In genomic region chr19:46291829-46292228, GRCh38 we compare ENCODE assay signal across 2 cellular contexts.
TF ChIP-seq lines count a peak whose summit lies in the region.

No MANE protein-coding gene starts in this region.

TF ChIP-seq in HEK293, 187 proteins besides CTCF, POLR2A, EP300 and RAD21:
- no peak for TF ChIP-seq ZNF624 (tag by site-specific recombination; IDR thresholded peaks at IDR 0.05)
- peak; percentile 100 for TF ChIP-seq ZNF366 (tag by site-specific recombination; conservative IDR thresholded peaks at IDR 0.05)
- TF ChIP-seq OVOL3 (tag by site-specific recombination; IDR thresholded peaks at IDR 0.05), result no peak
- TF ChIP-seq ZNF302 (tag by site-specific recombination; IDR thresholded peaks at IDR 0.05; ENCODE audit: low read depth), result peak; percentile 41; the same call in 1 of the 2 replicates
- no peak for TF ChIP-seq ZNF473 (tag by site-specific recombination; IDR thresholded peaks at IDR 0.05)
- TF ChIP-seq ZNF354C (tag by site-specific recombination; IDR thresholded peaks at IDR 0.05; ENCODE audit: borderline replicate concordance, low read depth), result no peak
- TF ChIP-seq ZBTB17 (tag by site-specific recombination; IDR thresholded peaks at IDR 0.05), result peak; percentile 97
- no peak for TF ChIP-seq ZFHX2 (tag by site-specific recombination; conservative IDR thresholded peaks at IDR 0.05)
- 0 out of 2 replicates have a peak, but pooled peaks have one; percentile 16 for TF ChIP-seq ZNF777 (tag by site-specific recombination; IDR thresholded peaks at IDR 0.05; ENCODE audit: borderline replicate concordance)
- TF ChIP-seq ZFP3 (tag by site-specific recombination; IDR thresholded peaks at IDR 0.05; ENCODE audit: low read depth), result no peak
- 0 out of 2 replicates have a peak, but pooled peaks have one; percentile 36 for TF ChIP-seq ZNF621 (tag by site-specific recombination; IDR thresholded peaks at IDR 0.05)
- 0 out of 2 replicates have a peak, but pooled peaks have one; percentile 64 for TF ChIP-seq ZNF747 (tag by site-specific recombination; IDR thresholded peaks at IDR 0.05)
- TF ChIP-seq ZNF654 (tag by site-specific recombination; IDR thresholded peaks at IDR 0.05; ENCODE audit: low read depth), result no peak

TF ChIP-seq in K562, 482 proteins besides CTCF, POLR2A, EP300 and RAD21:
- no peak for TF ChIP-seq HCFC1 (IDR thresholded peaks at IDR 0.05; ENCODE audit: low read depth, low read length)
- no peak for TF ChIP-seq ZFX (CRISPR knock-in tag; IDR thresholded peaks at IDR 0.05)
- no peak for TF ChIP-seq GTF2E2 (tag; IDR thresholded peaks at IDR 0.05)
- TF ChIP-seq FOXM1 (IDR thresholded peaks at IDR 0.05; ENCODE audit: low read depth), result no peak
- no peak for TF ChIP-seq FOXM1 (CRISPR knock-in tag; IDR thresholded peaks at IDR 0.05; ENCODE audit: low read depth)
- TF ChIP-seq CCNT2 (IDR thresholded peaks at IDR 0.05; ENCODE audit: borderline replicate concordance, extremely low read depth, insufficient read length, low read depth, low read length), result no peak
- TF ChIP-seq RNF2 (IDR thresholded peaks at IDR 0.05), result no peak
- TF ChIP-seq ZNF24 (IDR thresholded peaks at IDR 0.05), result no peak
- 0 out of 2 replicates have a peak, but pooled peaks have one; percentile 54 for TF ChIP-seq HBP1 (CRISPR knock-in tag; IDR thresholded peaks at IDR 0.05)
- TF ChIP-seq RHOXF2B (CRISPR knock-in tag; conservative IDR thresholded peaks at IDR 0.05), result no peak
- no peak for TF ChIP-seq ID3 (CRISPR knock-in tag; IDR thresholded peaks at IDR 0.05)
- TF ChIP-seq ID3 (tag; IDR thresholded peaks at IDR 0.05), result no peak
- TF ChIP-seq KDM4B (IDR thresholded peaks at IDR 0.05; ENCODE audit: borderline replicate concordance in 2 of 2, low read depth in 1 of 2), result no peak
- TF ChIP-seq ZNF75A (CRISPR knock-in tag; IDR thresholded peaks at IDR 0.05), result no peak
- no peak for TF ChIP-seq TAF9B (IDR thresholded peaks at IDR 0.05; ENCODE audit: partially characterized antibody)
- no peak for TF ChIP-seq MCM5 (IDR thresholded peaks at IDR 0.05; ENCODE audit: low read depth)
- TF ChIP-seq ZNF197 (CRISPR knock-in tag; IDR thresholded peaks at IDR 0.05; ENCODE audit: low read depth), result no peak
- no peak for TF ChIP-seq ZNF695 (CRISPR knock-in tag; IDR thresholded peaks at IDR 0.05)
- TF ChIP-seq HNRNPUL1 (IDR thresholded peaks at IDR 0.05; ENCODE audit: low read length), result no peak
- no peak for TF ChIP-seq NUFIP1 (IDR thresholded peaks at IDR 0.05; ENCODE audit: partially characterized antibody)
- no peak for TF ChIP-seq NFYB (IDR thresholded peaks at IDR 0.05; ENCODE audit: extremely low read depth, insufficient read length)
- no peak for TF ChIP-seq ELF2 (CRISPR knock-in tag; IDR thresholded peaks at IDR 0.05)
- TF ChIP-seq SLC30A9 (CRISPR knock-in tag; IDR thresholded peaks at IDR 0.05), result no peak
- 0 out of 2 replicates have a peak, but pooled peaks have one; percentile 46 for TF ChIP-seq ELF4 (CRISPR knock-in tag; IDR thresholded peaks at IDR 0.05)
- no peak for TF ChIP-seq POLR2AphosphoS5 (IDR thresholded peaks at IDR 0.05; ENCODE audit: control insufficient read depth, insufficient read depth, low read depth, low read length)
- no peak for TF ChIP-seq ETV1 (tag; conservative IDR thresholded peaks at IDR 0.05; ENCODE audit: low read depth)
- TF ChIP-seq PHF8 (IDR thresholded peaks at IDR 0.05; ENCODE audit: borderline replicate concordance, low read length), result no peak
- no peak for TF ChIP-seq RAD51 (IDR thresholded peaks at IDR 0.05; ENCODE audit: borderline replicate concordance, low read depth)
- TF ChIP-seq THAP7 (CRISPR knock-in tag; IDR thresholded peaks at IDR 0.05), result no peak
- no peak for TF ChIP-seq TRIM24 (IDR thresholded peaks at IDR 0.05)
- peak; percentile 58 for TF ChIP-seq CREBBP (IDR thresholded peaks at IDR 0.05; ENCODE audit: low read depth, low read length)
- TF ChIP-seq PPARD (CRISPR knock-in tag; IDR thresholded peaks at IDR 0.05), result no peak
- TF ChIP-seq OTX1 (CRISPR knock-in tag; IDR thresholded peaks at IDR 0.05), result 0 out of 2 replicates have a peak, but pooled peaks have one; percentile 45
- 0 out of 2 replicates have a peak, but pooled peaks have one; percentile 29 for TF ChIP-seq TSC22D4 (tag; IDR thresholded peaks at IDR 0.05)
- TF ChIP-seq ZBTB34 (CRISPR knock-in tag; IDR thresholded peaks at IDR 0.05), result no peak
- no peak for TF ChIP-seq PHF21A (IDR thresholded peaks at IDR 0.05; ENCODE audit: borderline replicate concordance, low read depth)
- no peak for TF ChIP-seq ZNF764 (CRISPR knock-in tag; IDR thresholded peaks at IDR 0.05; ENCODE audit: low read depth)
- no peak for TF ChIP-seq BACH1 (tag; IDR thresholded peaks at IDR 0.05)
- TF ChIP-seq DPF2 (IDR thresholded peaks at IDR 0.05), result no peak
- 0 out of 2 replicates have a peak, but pooled peaks have one; percentile 46 for TF ChIP-seq EHMT2 (IDR thresholded peaks at IDR 0.05)
- TF ChIP-seq MTF1 (CRISPR knock-in tag; IDR thresholded peaks at IDR 0.05; ENCODE audit: borderline replicate concordance), result no peak
- no peak for TF ChIP-seq MBD2 (IDR thresholded peaks at IDR 0.05; ENCODE audit: borderline replicate concordance, low read depth)
- TF ChIP-seq FIP1L1 (IDR thresholded peaks at IDR 0.05; ENCODE audit: low read depth, low read length, poor library complexity, severe bottlenecking), result no peak
- TF ChIP-seq ZNF23 (CRISPR knock-in tag; IDR thresholded peaks at IDR 0.05), result no peak
- TF ChIP-seq ZNF668 (CRISPR knock-in tag; IDR thresholded peaks at IDR 0.05), result no peak
- no peak for TF ChIP-seq BMI1 (IDR thresholded peaks at IDR 0.05; ENCODE audit: low read length)
- TF ChIP-seq TCF3 (CRISPR knock-in tag; IDR thresholded peaks at IDR 0.05), result no peak
- TF ChIP-seq PHTF2 (CRISPR knock-in tag; IDR thresholded peaks at IDR 0.05), result no peak
- no peak for TF ChIP-seq GATAD2B (IDR thresholded peaks at IDR 0.05; ENCODE audit: borderline replicate concordance)
